In genomic region chr17:28812980-28813377, GRCh38 we compare ENCODE assay signal across 8 cellular contexts. TPM values are rescaled to one million over a fixed set of nuclear protein-coding genes. Genes with fewer than 3 reads are reported as not detected.
DNase-seq lines count a peak whose midpoint lies in the region; ATAC-seq and TF ChIP-seq lines count a peak whose summit lies in the region.

No MANE protein-coding gene starts in this region.

- ATAC-seq in HG02938 (IDR thresholded peaks at IDR 0.05; ENCODE audit: unreplicated experiment) (no peak), HG02759 (IDR thresholded peaks at IDR 0.05; ENCODE audit: unreplicated experiment) (no peak), GM21515 (IDR thresholded peaks at IDR 0.05; ENCODE audit: unreplicated experiment) (no peak), GM21390 (IDR thresholded peaks at IDR 0.05; ENCODE audit: unreplicated experiment) (no peak)

- no peak overlapping the region for H2AK5ac ChIP-seq in neuronal stem cell (ENCODE audit: low read depth, low read length)

- peak overlapping the region; percentile 90 to 98 (median 92) for H3K4me3 Mint-ChIP-seq in CD4-positive, alpha-beta memory T cell
- peak overlapping the region; percentile 84 for H3K4me3 Mint-ChIP-seq in endodermal cell

- no peaks in the 10 kb centered on the region for H3F3A ChIP-seq in OCI-LY1 (ENCODE audit: insufficient read depth, low read length)

- H2BK15ac ChIP-seq in neuronal stem cell (ENCODE audit: low read length), result no peak overlapping the region

- no peak overlapping the region for H2BK12ac ChIP-seq in neuronal stem cell (ENCODE audit: low read length)

- H2AFZ ChIP-seq in OCI-LY1 (ENCODE audit: low read length), result no peak overlapping the region
- peak overlapping the region; percentile 90 for H2AFZ ChIP-seq in neuronal stem cell (ENCODE audit: low read length)

- no peak overlapping the region for H3K23ac ChIP-seq in neuronal stem cell (ENCODE audit: low read depth, low read length, poor library complexity)

- no peaks in the 10 kb centered on the region for H3K27me3 Mint-ChIP-seq in CD4-positive, alpha-beta memory T cell
- no peaks in the 10 kb centered on the region for H3K27me3 Mint-ChIP-seq in endodermal cell (ENCODE audit: insufficient read depth)

- no peak overlapping the region for H4K8ac ChIP-seq in neuronal stem cell (ENCODE audit: low read depth, low read length)

- H3K27ac Mint-ChIP-seq in CD4-positive, alpha-beta memory T cell, result peak overlapping the region; percentile 94 to 100 (median 98)
- H3K27ac Mint-ChIP-seq in endodermal cell, result peak overlapping the region; percentile 92

- H3K18ac ChIP-seq in neuronal stem cell (ENCODE audit: low read length), result no peak overlapping the region

- H3K4me1 Mint-ChIP-seq in CD4-positive, alpha-beta memory T cell, result peaks cover 17 to 42% (median 32%) of the 10 kb centered on the region in 4 donors
- H3K4me1 Mint-ChIP-seq in endodermal cell, result peaks cover 27% of the 10 kb centered on the region

- no peaks in the 10 kb centered on the region for H3K36me3 ChIP-seq in CD4-positive, alpha-beta memory T cell (ENCODE audit: insufficient read depth, low read length)
- H3K36me3 ChIP-seq in OCI-LY1 (ENCODE audit: insufficient read depth, low read length), result no peaks in the 10 kb centered on the region
- H3K36me3 ChIP-seq in endodermal cell (ENCODE audit: control insufficient read depth, insufficient read depth, low read length), result no peaks in the 10 kb centered on the region
- H3K36me3 ChIP-seq in neuronal stem cell (replicated peaks in 1 of 2; ENCODE audit: control insufficient read depth in 2 of 2, insufficient read depth in 2 of 2, low read length in 2 of 2), result no peaks in the 10 kb centered on the region

- peak in 1 of 5 donors; percentile 3 for DNase-seq in CD4-positive, alpha-beta memory T cell
- DNase-seq in endodermal cell (no peak), neuronal stem cell (ENCODE audit: low spot score) (no peak)

- H2BK5ac ChIP-seq in neuronal stem cell (ENCODE audit: low read length), result no peak overlapping the region

- no peaks in the 10 kb centered on the region for H3K79me1 ChIP-seq in neuronal stem cell (ENCODE audit: low read depth, low read length)

- no CpG with 5 or more reads among the region's 6 CpGs for WGBS in endodermal cell (ENCODE audit: insufficient coverage in 1 of 2, insufficient read length in 1 of 2), 2 experiments
- WGBS in neuronal stem cell (ENCODE audit: extremely low coverage in 2 of 2, insufficient read length in 2 of 2, insufficient replicate concordance in 1 of 2), 2 donors, result no CpG with 5 or more reads among the region's 6 CpGs

- H2BK120ac ChIP-seq in neuronal stem cell (ENCODE audit: low read depth, low read length), result no peak overlapping the region

- no peaks in the 10 kb centered on the region for H3K27me3 ChIP-seq in CD4-positive, alpha-beta memory T cell (ENCODE audit: insufficient read depth, low read length)
- H3K27me3 ChIP-seq in OCI-LY1 (ENCODE audit: insufficient read depth, low read length), result no peaks in the 10 kb centered on the region
- H3K27me3 ChIP-seq in endodermal cell (ENCODE audit: control insufficient read depth, insufficient read depth, low read length, poor library complexity, severe bottlenecking), result no peaks in the 10 kb centered on the region
- no peaks in the 10 kb centered on the region for H3K27me3 ChIP-seq in neuronal stem cell (ENCODE audit: control insufficient read depth in 3 of 3, insufficient read depth in 3 of 3, low read depth in 1 of 3, low read length in 3 of 3)

- no peaks in the 10 kb centered on the region for H4K20me1 ChIP-seq in OCI-LY1 (ENCODE audit: insufficient read depth, low read length)

- peaks cover 37% of the 10 kb centered on the region for H3K4me1 ChIP-seq in CD4-positive, alpha-beta memory T cell (ENCODE audit: insufficient read depth, low read length)
- H3K4me1 ChIP-seq in OCI-LY1 (ENCODE audit: insufficient read depth, low read length, severe bottlenecking) (peaks cover 43% of the 10 kb centered on the region), endodermal cell (ENCODE audit: control insufficient read depth, insufficient read depth, low read length) (peaks cover 2% of the 10 kb centered on the region), neuronal stem cell (ENCODE audit: control insufficient read depth in 2 of 2, insufficient read depth in 1 of 2, low read depth in 1 of 2, low read length in 2 of 2) (peaks cover 3 to 13% of the 10 kb centered on the region in 2 donors)

- H3K9ac ChIP-seq in OCI-LY1 (ENCODE audit: low read length), result peak overlapping the region; percentile 67
- peak overlapping the region; percentile 93 for H3K9ac ChIP-seq in endodermal cell (ENCODE audit: extremely low read depth, low read length, poor library complexity, severe bottlenecking)
- H3K9ac ChIP-seq in neuronal stem cell (ENCODE audit: low read depth, low read length, poor library complexity), result no peak overlapping the region

- peaks cover 1 to 12% of the 10 kb centered on the region in 2 donors for H3K36me3 Mint-ChIP-seq in CD4-positive, alpha-beta memory T cell
- no peaks in the 10 kb centered on the region for H3K36me3 Mint-ChIP-seq in endodermal cell (ENCODE audit: low read depth)

- no peaks in the 10 kb centered on the region for H3K9me3 ChIP-seq in CD4-positive, alpha-beta memory T cell (ENCODE audit: control insufficient read depth in 1 of 2, low read length in 2 of 2)
- H3K9me3 ChIP-seq in OCI-LY1 (ENCODE audit: low read length) (no peaks in the 10 kb centered on the region), endodermal cell (ENCODE audit: control insufficient read depth, low read length) (no peaks in the 10 kb centered on the region), neuronal stem cell (replicated peaks in 1 of 2; ENCODE audit: control insufficient read depth in 2 of 2, insufficient read depth in 1 of 2, low read depth in 1 of 2, low read length in 2 of 2) (no peaks in the 10 kb centered on the region)

- TF ChIP-seq CTCF in OCI-LY1 (IDR thresholded peaks at IDR 0.05; ENCODE audit: low read length), result no peak
- no peak for TF ChIP-seq CTCF in endodermal cell (conservative IDR thresholded peaks at IDR 0.05)

- peaks cover 67% of the 10 kb centered on the region for H3K79me2 ChIP-seq in OCI-LY1 (ENCODE audit: insufficient read depth, low read length)

- H3K4ac ChIP-seq in neuronal stem cell (ENCODE audit: low read length), result no peak overlapping the region

- CTCF ChIA-PET in CD4-positive, alpha-beta memory T cell (lab: Charles Lee; ENCODE audit: partially characterized antibody), result no interaction called here

- H3K4me3 ChIP-seq in CD4-positive, alpha-beta memory T cell (ENCODE audit: low read length in 2 of 2), result peak overlapping the region in 1 of 2 donors; percentile 84
- H3K4me3 ChIP-seq in OCI-LY1 (ENCODE audit: low read depth, low read length, poor library complexity, severe bottlenecking) (peak overlapping the region; percentile 83), endodermal cell (ENCODE audit: low read length) (peak overlapping the region; percentile 98), neuronal stem cell (ENCODE audit: low read length in 2 of 2) (peak overlapping the region; percentile 75 to 90)

- POLR2A ChIA-PET in CD4-positive, alpha-beta memory T cell (lab: Charles Lee; ENCODE audit: partially characterized antibody), result interaction anchor here (0.7 to 1.7 kb wide), 7 partner anchors 11 to 136 kb away, joined by 3 to 9 read pairs (median 4); partner anchors contain the start of genes FAM222B, NEK8 and RPL23A

- no peak overlapping the region for H4K91ac ChIP-seq in neuronal stem cell (ENCODE audit: low read depth, low read length, poor library complexity)

- H3K9me2 ChIP-seq in OCI-LY1 (ENCODE audit: low read depth, low read length), result no peaks in the 10 kb centered on the region

- H3K4me2 ChIP-seq in OCI-LY1 (ENCODE audit: low read length) (peak overlapping the region; percentile 98), neuronal stem cell (ENCODE audit: insufficient read depth, low read length, poor library complexity, severe bottlenecking) (peak overlapping the region; percentile 56)

- no peaks in the 10 kb centered on the region for H3K9me3 Mint-ChIP-seq in CD4-positive, alpha-beta memory T cell
- no peaks in the 10 kb centered on the region for H3K9me3 Mint-ChIP-seq in endodermal cell

- peak overlapping the region; percentile 90 for H3K27ac ChIP-seq in CD4-positive, alpha-beta memory T cell (ENCODE audit: low read depth, low read length)
- H3K27ac ChIP-seq in OCI-LY1 (ENCODE audit: low read depth, low read length, poor library complexity, severe bottlenecking), result peak overlapping the region; percentile 73
- peak overlapping the region; percentile 98 for H3K27ac ChIP-seq in endodermal cell (ENCODE audit: low read depth, low read length)
- peak overlapping the region; percentile 64 for H3K27ac ChIP-seq in neuronal stem cell (replicated peaks; ENCODE audit: low read length)

- H3K14ac ChIP-seq in neuronal stem cell (ENCODE audit: low read length), result no peak overlapping the region

- intact Hi-C loops in CD4-positive, alpha-beta memory T cell (cut with micrococcal nuclease), result loop anchor here (1.0 to 2.0 kb wide), 6 partner anchors 30 to 139 kb away; partner anchors contain the start of genes DHRS13, FAM222B and NEK8

RNA-seq across cellular contexts. Expression of gene FAM222B, which starts 29.6 kb away (rescaled TPM):
- total RNA-seq in CD4-positive, alpha-beta memory T cell, result 10 to 100 TPM; 19.0 to 23.0 TPM
- polyA plus RNA-seq in CD4-positive, alpha-beta memory T cell, result 10 to 100 TPM in 1 of 2 donors, 1 to 10 TPM in 1; 7.9 to 23.2 TPM
- total RNA-seq in endodermal cell, result 10 to 100 TPM; 59.2 to 75.7 TPM
- 43.2 TPM for polyA plus RNA-seq in endodermal cell (2013, experiment 1 of 2)
- 39.4 TPM for polyA plus RNA-seq in endodermal cell (2013, experiment 2 of 2)
- 38.0 TPM for polyA plus RNA-seq in neuronal stem cell (2013, experiment 1 of 2)
- 37.2 TPM for polyA plus RNA-seq in neuronal stem cell (2013, experiment 2 of 2)

RNA-seq across cellular contexts. Expression of gene ERAL1, which starts 41.8 kb away (rescaled TPM):
- total RNA-seq in CD4-positive, alpha-beta memory T cell, result 10 to 100 TPM; 23.5 to 24.3 TPM
- 10 to 100 TPM; 41.1 to 41.7 TPM for polyA plus RNA-seq in CD4-positive, alpha-beta memory T cell
- 10 to 100 TPM; 54.2 to 60.9 TPM for total RNA-seq in endodermal cell
- polyA plus RNA-seq in endodermal cell (2013, experiment 1 of 2), result 61.4 TPM
- polyA plus RNA-seq in endodermal cell (2013, experiment 2 of 2), result 58.7 TPM
- 36.2 TPM for polyA plus RNA-seq in neuronal stem cell (2013, experiment 1 of 2)
- polyA plus RNA-seq in neuronal stem cell (2013, experiment 2 of 2), result 39.5 TPM
